8 cellular contexts compared by ENCODE assay signal in the genomic region with DNA sequence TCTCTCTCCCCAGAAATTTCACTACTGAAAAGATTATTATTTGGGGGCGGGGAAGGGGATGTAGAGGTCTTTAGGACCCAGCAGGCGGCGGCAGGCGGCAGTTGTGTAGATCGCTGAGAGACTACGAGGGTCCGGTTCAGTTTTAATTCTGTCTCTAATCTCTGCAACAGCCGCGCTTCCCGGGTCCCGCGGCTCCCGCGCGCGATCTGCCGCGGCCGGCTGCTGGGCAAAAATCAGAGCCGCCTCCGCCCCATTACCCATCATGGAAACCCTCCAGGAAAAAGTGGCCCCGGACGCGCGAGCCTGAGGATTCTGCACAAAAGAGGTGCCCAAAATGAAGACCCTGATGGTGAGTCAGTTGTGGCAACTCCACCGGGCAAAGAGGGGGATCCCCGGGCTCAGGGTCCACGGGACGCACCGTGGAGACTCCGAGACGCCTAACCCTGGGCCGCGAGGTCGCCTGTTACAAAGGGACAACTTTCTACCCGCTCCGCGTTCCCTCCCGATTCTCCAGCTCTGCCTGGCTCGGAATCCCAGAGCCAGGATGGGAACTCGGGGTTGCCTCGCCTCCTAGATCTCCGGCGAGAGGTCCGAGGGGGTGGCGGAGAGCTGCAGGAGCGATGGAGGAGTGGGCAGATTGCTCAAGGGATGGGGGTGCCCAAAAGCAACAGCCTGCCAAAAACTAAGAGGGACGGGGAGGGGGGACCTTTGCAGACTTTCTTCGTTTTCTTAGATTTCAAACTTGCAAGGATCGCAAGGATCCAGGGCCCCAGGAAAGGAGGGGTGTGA. TPM values are rescaled to one million over a fixed set of nuclear protein-coding genes. Genes with fewer than 3 reads are reported as not detected.
DNase-seq lines count a peak whose midpoint lies in the region; ATAC-seq and TF ChIP-seq lines count a peak whose summit lies in the region.

A gene (plus strand): TSS at position 139 of the 789 bp plus-strand sequence.

- H3K4me3 ChIP-seq in ectodermal cell (ENCODE audit: insufficient read depth, low read depth, low read length) (peak within 1 kb of the TSS; percentile 83), vagina (peak within 1 kb of the TSS; percentile 40 to 54)

- H3K4me1 ChIP-seq in ectodermal cell (ENCODE audit: control insufficient read depth, insufficient read depth, low read length), result peaks cover 8% of the 10 kb centered on the region
- H3K4me1 ChIP-seq in vagina, result no peaks in the 10 kb centered on the region

- DNase-seq in activated naive CD4-positive, alpha-beta T cell treated with anti-CD3 and anti-CD28 coated beads, Interleukin-2, amount 10 ng/mL, durations not matched to agents 7 days and 5 days, result no peak
- no peak for DNase-seq in activated naive CD4-positive, alpha-beta T cell treated with Interleukin-2 at 50 U/mL for 16 hours
- peak; percentile 10 for DNase-seq in RWPE1 (ENCODE audit: low spot score)
- DNase-seq in mucosa of gallbladder (ENCODE audit: low spot score), result no peak
- DNase-seq in vagina (ENCODE audit: extremely low spot score in 2 of 2), result no peak
- DNase-seq in GDM1 (lab: John Stamatoyannopoulos, UW), result no peak

- H3K36me3 ChIP-seq in ectodermal cell (ENCODE audit: control insufficient read depth, insufficient read depth, low read length), result no peaks in the 10 kb centered on the region
- no peaks in the 10 kb centered on the region for H3K36me3 ChIP-seq in vagina

- peaks cover 12% of the 10 kb centered on the region for H3K4me1 Mint-ChIP-seq in activated naive CD4-positive, alpha-beta T cell treated with anti-CD3 and anti-CD28 coated beads, Interleukin-2, amount 10 ng/mL, durations not matched to agents 7 days and 5 days

- peaks cover 35% of the 10 kb centered on the region for H3K27me3 Mint-ChIP-seq in activated naive CD4-positive, alpha-beta T cell treated with anti-CD3 and anti-CD28 coated beads, Interleukin-2, amount 10 ng/mL, durations not matched to agents 7 days and 5 days

- no peak for ATAC-seq in HG02610 (IDR thresholded peaks at IDR 0.05; ENCODE audit: unreplicated experiment)

- no peak for TF ChIP-seq POLR2A in vagina (IDR thresholded peaks at IDR 0.05)

- peaks cover 12% of the 10 kb centered on the region for H3K27me3 ChIP-seq in ectodermal cell (ENCODE audit: control insufficient read depth, insufficient read depth, low read length, poor library complexity, severe bottlenecking)
- H3K27me3 ChIP-seq in vagina, result no peaks in the 10 kb centered on the region

- H3K9me3 ChIP-seq in ectodermal cell (ENCODE audit: control insufficient read depth, low read length) (no peaks in the 10 kb centered on the region), vagina (no peaks in the 10 kb centered on the region)

- TF ChIP-seq CTCF in RWPE1 (conservative IDR thresholded peaks at IDR 0.05; ENCODE audit: low read depth), result no peak
- no peak for TF ChIP-seq CTCF in vagina (IDR thresholded peaks at IDR 0.05)

- H3K27ac ChIP-seq in RWPE1 (no peak within 1 kb of the TSS), ectodermal cell (ENCODE audit: insufficient read depth, low read depth, low read length, poor library complexity, severe bottlenecking) (peak within 1 kb of the TSS; percentile 46), vagina (peak within 1 kb of the TSS; percentile 73)

- H3K9me3 Mint-ChIP-seq in activated naive CD4-positive, alpha-beta T cell treated with anti-CD3 and anti-CD28 coated beads, Interleukin-2, amount 10 ng/mL, durations not matched to agents 7 days and 5 days, result no peaks in the 10 kb centered on the region

- WGBS in ectodermal cell, 2 experiments, result 0% methylated on average over 50 of the region's 50 CpGs

- no peak within 1 kb of the TSS for H3K27ac Mint-ChIP-seq in activated naive CD4-positive, alpha-beta T cell treated with anti-CD3 and anti-CD28 coated beads, Interleukin-2, amount 10 ng/mL, durations not matched to agents 7 days and 5 days

- intact Hi-C loops in vagina (cut with DNase I), result no loop called here

- POLR2A ChIA-PET in RWPE1 (lab: Yijun Ruan, JAX; ENCODE audit: low non-redundant PET), result no interaction called here

- CTCF ChIA-PET in activated naive CD4-positive, alpha-beta T cell treated with anti-CD3 and anti-CD28 coated beads, Interleukin-2, amount 10 ng/mL, durations not matched to agents 7 days and 5 days (lab: Charles Lee), result interaction anchor here (0.7 kb wide), 1 partner anchor 1115 kb away, joined by 3 read pairs; no protein-coding TSS in a partner anchor
- CTCF ChIA-PET in RWPE1 (lab: Yijun Ruan, JAX), result interaction anchor here (0.6 kb wide), 2 partner anchors 159 to 959 kb away, joined by 3 read pairs; no protein-coding TSS in a partner anchor

- peak within 1 kb of the TSS; percentile 54 for H3K4me3 Mint-ChIP-seq in activated naive CD4-positive, alpha-beta T cell treated with anti-CD3 and anti-CD28 coated beads, Interleukin-2, amount 10 ng/mL, durations not matched to agents 7 days and 5 days

- H3K36me3 Mint-ChIP-seq in activated naive CD4-positive, alpha-beta T cell treated with anti-CD3 and anti-CD28 coated beads, Interleukin-2, amount 10 ng/mL, durations not matched to agents 7 days and 5 days, result no peaks in the 10 kb centered on the region

RNA-seq across cellular contexts. Expression of the gene that starts here (rescaled TPM):
- 13.3 TPM for polyA plus RNA-seq in ectodermal cell (2013, experiment 1 of 4)
- polyA plus RNA-seq in ectodermal cell (2013, experiment 2 of 4), result 12.2 TPM
- 12.8 TPM for polyA plus RNA-seq in ectodermal cell (2013, experiment 3 of 4)
- 13.3 TPM for polyA plus RNA-seq in ectodermal cell (2013, experiment 4 of 4)
- total RNA-seq in mucosa of gallbladder (65.9 TPM), vagina (9.6 TPM)
